ENCODE assay signal across 2 cellular contexts in genomic region chr6:42194056-42194455, GRCh38.
TF ChIP-seq lines count a peak whose summit lies in the region.

No MANE protein-coding gene starts in this region.

TF ChIP-seq in GM23338, 12 proteins besides CTCF, POLR2A, EP300 and RAD21:
- TF ChIP-seq ZNF462 (CRISPR knock-in tag; IDR thresholded peaks at IDR 0.05) (no peak), REST (IDR thresholded peaks at IDR 0.05; ENCODE audit: unreplicated experiment) (no peak), EZH2phosphoT487 (IDR thresholded peaks at IDR 0.05; ENCODE audit: unreplicated experiment) (no peak), POLR2AphosphoS5 (IDR thresholded peaks at IDR 0.05; ENCODE audit: low read depth) (no peak), ZNF331 (CRISPR knock-in tag; IDR thresholded peaks at IDR 0.05; ENCODE audit: low read depth) (no peak), ETS1 (IDR thresholded peaks at IDR 0.05) (no peak), JUNB (IDR thresholded peaks at IDR 0.05; ENCODE audit: unreplicated experiment) (no peak), NANOG (IDR thresholded peaks at IDR 0.05; ENCODE audit: borderline replicate concordance) (no peak), CREB1 (CRISPR knock-in tag; IDR thresholded peaks at IDR 0.05; ENCODE audit: low read depth) (no peak), EZH2 (IDR thresholded peaks at IDR 0.05; ENCODE audit: low read depth, unreplicated experiment) (no peak), STAT1 (IDR thresholded peaks at IDR 0.05; ENCODE audit: unreplicated experiment) (no peak), ZNF114 (CRISPR knock-in tag; IDR thresholded peaks at IDR 0.05) (no peak)

TF ChIP-seq in K562, 482 proteins besides CTCF, POLR2A, EP300 and RAD21:
- TF ChIP-seq LARP7 (IDR thresholded peaks at IDR 0.05): no peak
- no peak for TF ChIP-seq ZFP1 (CRISPR knock-in tag; IDR thresholded peaks at IDR 0.05)
- TF ChIP-seq PKNOX1 (IDR thresholded peaks at IDR 0.05): peak; percentile 78
- no peak for TF ChIP-seq ID3 (CRISPR knock-in tag; IDR thresholded peaks at IDR 0.05)
- no peak for TF ChIP-seq ID3 (tag; IDR thresholded peaks at IDR 0.05)
- TF ChIP-seq CGGBP1 (CRISPR knock-in tag; IDR thresholded peaks at IDR 0.05): 0 out of 2 replicates have a peak, but pooled peaks have one; percentile 17
